In the genomic region with DNA sequence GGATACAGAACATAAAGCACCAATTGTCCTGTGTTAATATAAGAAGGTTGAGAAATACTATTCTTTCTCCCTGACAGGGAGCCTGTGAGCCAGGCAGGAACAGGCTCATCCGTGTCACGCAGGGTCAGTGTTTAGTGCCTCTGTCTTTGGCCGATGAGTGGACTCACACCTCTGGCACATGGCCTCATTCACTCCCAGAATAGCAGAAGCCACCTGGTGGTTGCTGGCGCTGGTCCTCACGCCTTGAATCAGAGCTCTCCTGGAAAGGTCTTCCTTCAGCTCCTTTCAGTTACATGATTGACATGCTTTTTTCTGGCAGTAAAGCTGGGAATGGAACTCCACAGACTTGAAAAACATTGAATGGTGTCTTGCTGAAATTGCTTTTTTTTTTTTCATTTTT, we compare ENCODE assay signal across 1 cellular context.
TF ChIP-seq lines count a peak whose summit lies in the region.

No MANE protein-coding gene starts in this region.

TF ChIP-seq in WTC11, 78 proteins besides CTCF, POLR2A, EP300 and RAD21 (continued from another document):
- TF ChIP-seq, protein P1, sequence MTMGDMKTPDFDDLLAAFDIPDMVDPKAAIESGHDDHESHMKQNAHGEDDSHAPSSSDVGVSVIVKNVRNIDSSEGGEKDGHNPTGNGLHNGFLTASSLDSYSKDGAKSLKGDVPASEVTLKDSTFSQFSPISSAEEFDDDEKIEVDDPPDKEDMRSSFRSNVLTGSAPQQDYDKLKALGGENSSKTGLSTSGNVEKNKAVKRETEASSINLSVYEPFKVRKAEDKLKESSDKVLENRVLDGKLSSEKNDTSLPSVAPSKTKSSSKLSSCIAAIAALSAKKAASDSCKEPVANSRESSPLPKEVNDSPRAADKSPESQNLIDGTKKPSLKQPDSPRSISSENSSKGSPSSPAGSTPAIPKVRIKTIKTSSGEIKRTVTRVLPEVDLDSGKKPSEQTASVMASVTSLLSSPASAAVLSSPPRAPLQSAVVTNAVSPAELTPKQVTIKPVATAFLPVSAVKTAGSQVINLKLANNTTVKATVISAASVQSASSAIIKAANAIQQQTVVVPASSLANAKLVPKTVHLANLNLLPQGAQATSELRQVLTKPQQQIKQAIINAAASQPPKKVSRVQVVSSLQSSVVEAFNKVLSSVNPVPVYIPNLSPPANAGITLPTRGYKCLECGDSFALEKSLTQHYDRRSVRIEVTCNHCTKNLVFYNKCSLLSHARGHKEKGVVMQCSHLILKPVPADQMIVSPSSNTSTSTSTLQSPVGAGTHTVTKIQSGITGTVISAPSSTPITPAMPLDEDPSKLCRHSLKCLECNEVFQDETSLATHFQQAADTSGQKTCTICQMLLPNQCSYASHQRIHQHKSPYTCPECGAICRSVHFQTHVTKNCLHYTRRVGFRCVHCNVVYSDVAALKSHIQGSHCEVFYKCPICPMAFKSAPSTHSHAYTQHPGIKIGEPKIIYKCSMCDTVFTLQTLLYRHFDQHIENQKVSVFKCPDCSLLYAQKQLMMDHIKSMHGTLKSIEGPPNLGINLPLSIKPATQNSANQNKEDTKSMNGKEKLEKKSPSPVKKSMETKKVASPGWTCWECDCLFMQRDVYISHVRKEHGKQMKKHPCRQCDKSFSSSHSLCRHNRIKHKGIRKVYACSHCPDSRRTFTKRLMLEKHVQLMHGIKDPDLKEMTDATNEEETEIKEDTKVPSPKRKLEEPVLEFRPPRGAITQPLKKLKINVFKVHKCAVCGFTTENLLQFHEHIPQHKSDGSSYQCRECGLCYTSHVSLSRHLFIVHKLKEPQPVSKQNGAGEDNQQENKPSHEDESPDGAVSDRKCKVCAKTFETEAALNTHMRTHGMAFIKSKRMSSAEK (CRISPR knock-in tag; IDR thresholded peaks at IDR 0.05; ENCODE audit: borderline replicate concordance) = 0 out of 2 replicates have a peak, but pooled peaks have one; percentile 59
- no peak for TF ChIP-seq ZSCAN18 (CRISPR knock-in tag; IDR thresholded peaks at IDR 0.05)
- TF ChIP-seq MYBL2 (CRISPR knock-in tag; IDR thresholded peaks at IDR 0.05) = no peak
- TF ChIP-seq FOXP1 (CRISPR knock-in tag; IDR thresholded peaks at IDR 0.05; ENCODE audit: borderline replicate concordance) = no peak
- TF ChIP-seq, protein P2, sequence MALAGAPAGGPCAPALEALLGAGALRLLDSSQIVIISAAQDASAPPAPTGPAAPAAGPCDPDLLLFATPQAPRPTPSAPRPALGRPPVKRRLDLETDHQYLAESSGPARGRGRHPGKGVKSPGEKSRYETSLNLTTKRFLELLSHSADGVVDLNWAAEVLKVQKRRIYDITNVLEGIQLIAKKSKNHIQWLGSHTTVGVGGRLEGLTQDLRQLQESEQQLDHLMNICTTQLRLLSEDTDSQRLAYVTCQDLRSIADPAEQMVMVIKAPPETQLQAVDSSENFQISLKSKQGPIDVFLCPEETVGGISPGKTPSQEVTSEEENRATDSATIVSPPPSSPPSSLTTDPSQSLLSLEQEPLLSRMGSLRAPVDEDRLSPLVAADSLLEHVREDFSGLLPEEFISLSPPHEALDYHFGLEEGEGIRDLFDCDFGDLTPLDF (CRISPR knock-in tag; IDR thresholded peaks at IDR 0.05) = no peak
- TF ChIP-seq TEAD4 (CRISPR knock-in tag; IDR thresholded peaks at IDR 0.05) = no peak
- no peak for TF ChIP-seq ZNF416 (CRISPR knock-in tag; IDR thresholded peaks at IDR 0.05)
- TF ChIP-seq ERG (CRISPR knock-in tag; IDR thresholded peaks at IDR 0.05) = no peak
- no peak for TF ChIP-seq SP1 (CRISPR knock-in tag; conservative IDR thresholded peaks at IDR 0.05)
- peak; percentile 50; the same call in 1 of the 2 replicates for TF ChIP-seq NFE2L1 (CRISPR knock-in tag; IDR thresholded peaks at IDR 0.05)
- no peak for TF ChIP-seq HMGA2 (CRISPR knock-in tag; IDR thresholded peaks at IDR 0.05)
- no peak for TF ChIP-seq USF2 (CRISPR knock-in tag; IDR thresholded peaks at IDR 0.05)
- TF ChIP-seq ZBTB43 (CRISPR knock-in tag; IDR thresholded peaks at IDR 0.05) = 0 out of 2 replicates have a peak, but pooled peaks have one; percentile 46
- peak; percentile 69 for TF ChIP-seq FOXK1 (CRISPR knock-in tag; IDR thresholded peaks at IDR 0.05)
- TF ChIP-seq SMAD4 (CRISPR knock-in tag; IDR thresholded peaks at IDR 0.05) = no peak
- TF ChIP-seq, protein P3, sequence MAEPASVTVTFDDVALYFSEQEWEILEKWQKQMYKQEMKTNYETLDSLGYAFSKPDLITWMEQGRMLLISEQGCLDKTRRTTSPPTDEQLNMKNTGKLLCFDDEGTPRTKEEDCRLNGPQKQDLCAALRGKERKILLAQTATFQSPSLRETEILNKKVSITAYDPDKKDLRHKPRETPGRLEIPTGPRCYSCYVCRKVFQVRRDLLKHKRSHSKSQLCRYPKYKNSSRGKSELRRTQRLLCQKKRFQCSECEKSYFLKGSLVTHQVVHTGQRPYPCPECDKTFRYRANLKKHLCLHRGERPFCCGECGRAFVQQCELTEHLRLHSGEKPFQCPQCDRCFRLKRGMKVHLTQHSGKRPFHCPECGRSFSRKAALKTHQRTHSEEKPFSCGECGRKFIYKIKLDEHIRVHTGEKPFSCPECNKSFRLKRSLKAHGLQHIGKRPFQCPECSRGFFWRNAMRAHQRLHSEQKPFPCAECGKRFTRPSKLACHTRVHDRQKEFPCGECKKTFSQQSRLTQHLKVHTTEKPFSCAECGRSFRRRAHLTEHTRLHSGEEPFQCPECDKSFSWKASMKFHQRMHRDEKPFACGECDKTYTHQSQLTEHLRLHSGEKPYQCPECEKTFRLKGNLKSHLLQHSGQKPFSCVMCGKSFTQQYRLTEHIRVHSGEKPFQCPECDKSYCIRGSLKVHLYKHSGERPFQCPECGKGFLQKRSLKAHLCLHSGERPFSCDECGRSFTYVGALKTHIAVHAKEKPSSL (CRISPR knock-in tag; conservative IDR thresholded peaks at IDR 0.05) = no peak
- no peak for TF ChIP-seq ESRRA (CRISPR knock-in tag; IDR thresholded peaks at IDR 0.05; ENCODE audit: borderline replicate concordance)
- TF ChIP-seq JAZF1 (CRISPR knock-in tag; IDR thresholded peaks at IDR 0.05) = no peak
- no peak for TF ChIP-seq ATF1 (CRISPR knock-in tag; IDR thresholded peaks at IDR 0.05)
